In genomic region chr3:97910236-97910831, GRCh38 we compare ENCODE assay signal across 7 cellular contexts.
DNase-seq lines count a peak whose midpoint lies in the region; TF ChIP-seq lines count a peak whose summit lies in the region.
"Not testable (repeated sequence)": the region's sequence is repeated elsewhere in the genome, so short reads cannot be mapped to it uniquely, and the experiment has no call there.

No MANE protein-coding gene starts in this region.

- H4K91ac ChIP-seq in neuronal stem cell (ENCODE audit: low read depth, low read length, poor library complexity), result not testable (repeated sequence)

- not testable (repeated sequence) for H3K27me3 Mint-ChIP-seq in IgD-negative memory B cell; activated naive CD8-positive, alpha-beta T cell treated with anti-CD3 and anti-CD28 coated beads for 36 hours

- H3K4me1 ChIP-seq in DOHH2 (ENCODE audit: control insufficient read depth, low read length); neuronal stem cell (ENCODE audit: control insufficient read depth in 2 of 2, insufficient read depth in 1 of 2, low read depth in 1 of 2, low read length in 2 of 2): not testable (repeated sequence)
- peaks cover 12% of the 10 kb centered on the region for H3K4me1 ChIP-seq in left ventricle myocardium inferior

- not testable (repeated sequence) for TF ChIP-seq CTCF in DOHH2 (IDR thresholded peaks at IDR 0.05; ENCODE audit: low read depth, low read length, poor library complexity, severe bottlenecking); left ventricle myocardium inferior (IDR thresholded peaks at IDR 0.05; ENCODE audit: borderline replicate concordance)

- H2AK5ac ChIP-seq in neuronal stem cell (ENCODE audit: low read depth, low read length), result not testable (repeated sequence)

- not testable (repeated sequence) for H3K27me3 ChIP-seq in DOHH2 (ENCODE audit: control insufficient read depth, low read length); left ventricle myocardium inferior (ENCODE audit: low read depth); neuronal stem cell (ENCODE audit: control insufficient read depth in 3 of 3, insufficient read depth in 3 of 3, low read depth in 1 of 3, low read length in 3 of 3)

- H3K36me3 Mint-ChIP-seq in IgD-negative memory B cell, result not testable (repeated sequence)
- peaks cover 11% of the 10 kb centered on the region for H3K36me3 Mint-ChIP-seq in activated naive CD8-positive, alpha-beta T cell treated with anti-CD3 and anti-CD28 coated beads for 36 hours

- not testable (repeated sequence) for H3F3A ChIP-seq in DOHH2 (ENCODE audit: control insufficient read depth, insufficient read depth)

- H3K4me3 Mint-ChIP-seq in IgD-negative memory B cell, result peak overlapping the region; percentile 75 to 91 (median 86)
- peak overlapping the region; percentile 45 for H3K4me3 Mint-ChIP-seq in activated naive CD8-positive, alpha-beta T cell treated with anti-CD3 and anti-CD28 coated beads for 36 hours

- not testable (repeated sequence) for H2BK15ac ChIP-seq in neuronal stem cell (ENCODE audit: low read length)

- H3K36me3 ChIP-seq in DOHH2 (ENCODE audit: control insufficient read depth, low read length); neuronal stem cell (replicated peaks in 1 of 2; ENCODE audit: control insufficient read depth in 2 of 2, insufficient read depth in 2 of 2, low read length in 2 of 2): not testable (repeated sequence)
- H3K36me3 ChIP-seq in left ventricle myocardium inferior, result peaks cover 35% of the 10 kb centered on the region

- peak; percentile 31 for DNase-seq in T-helper 9 cell
- DNase-seq in activated T-cell treated with anti-CD3 and anti-CD28 coated beads for 1 hour (ENCODE audit: low read depth), result peak; percentile 7
- peak; percentile 3 for DNase-seq in activated naive CD8-positive, alpha-beta T cell treated with anti-CD3 and anti-CD28 coated beads for 36 hours
- DNase-seq in left ventricle myocardium inferior; neuronal stem cell (ENCODE audit: low spot score): not testable (repeated sequence)

- not testable (repeated sequence) for H3K79me2 ChIP-seq in DOHH2 (ENCODE audit: control insufficient read depth, low read length)

- not testable (repeated sequence) for H2BK5ac ChIP-seq in neuronal stem cell (ENCODE audit: low read length)

- H3K4me1 Mint-ChIP-seq in IgD-negative memory B cell, result peaks cover 8 to 11% (median 11%) of the 10 kb centered on the region in 3 donors
- peaks cover 14% of the 10 kb centered on the region for H3K4me1 Mint-ChIP-seq in activated naive CD8-positive, alpha-beta T cell treated with anti-CD3 and anti-CD28 coated beads for 36 hours

- peak overlapping the region; percentile 64 for H2AFZ ChIP-seq in neuronal stem cell (ENCODE audit: low read length)

- H4K20me1 ChIP-seq in DOHH2 (ENCODE audit: control insufficient read depth, insufficient read depth, low read depth, low read length), result not testable (repeated sequence)

- H3K9ac ChIP-seq in neuronal stem cell (ENCODE audit: low read depth, low read length, poor library complexity), result not testable (repeated sequence)

- not testable (repeated sequence) for H3K9me3 Mint-ChIP-seq in IgD-negative memory B cell; activated naive CD8-positive, alpha-beta T cell treated with anti-CD3 and anti-CD28 coated beads for 36 hours

- not testable (repeated sequence) for H3K9me3 ChIP-seq in DOHH2 (ENCODE audit: control insufficient read depth, insufficient read depth, low read length); left ventricle myocardium inferior (replicated peaks); neuronal stem cell (replicated peaks in 1 of 2; ENCODE audit: control insufficient read depth in 2 of 2, insufficient read depth in 1 of 2, low read depth in 1 of 2, low read length in 2 of 2)

- H4K8ac ChIP-seq in neuronal stem cell (ENCODE audit: low read depth, low read length), result not testable (repeated sequence)

- H3K18ac ChIP-seq in neuronal stem cell (ENCODE audit: low read length), result not testable (repeated sequence)

- not testable (repeated sequence) for H3K4ac ChIP-seq in neuronal stem cell (ENCODE audit: low read length)

- H3K14ac ChIP-seq in neuronal stem cell (ENCODE audit: low read length), result not testable (repeated sequence)

- not testable (repeated sequence) for H2BK12ac ChIP-seq in neuronal stem cell (ENCODE audit: low read length)

- peak overlapping the region; percentile 49 for H3K4me2 ChIP-seq in DOHH2 (ENCODE audit: low read length)
- not testable (repeated sequence) for H3K4me2 ChIP-seq in neuronal stem cell (ENCODE audit: insufficient read depth, low read length, poor library complexity, severe bottlenecking)

- peak overlapping the region; percentile 38; the same call in 1 of the 2 replicates for H3K27ac ChIP-seq in DOHH2 (ENCODE audit: low read depth, low read length)
- peak overlapping the region; percentile 59 for H3K27ac ChIP-seq in left ventricle myocardium inferior (replicated peaks)
- H3K27ac ChIP-seq in neuronal stem cell (replicated peaks; ENCODE audit: low read length), result not testable (repeated sequence)

- not testable (repeated sequence) for H3K23ac ChIP-seq in neuronal stem cell (ENCODE audit: low read depth, low read length, poor library complexity)

- H3K9me2 ChIP-seq in DOHH2 (replicated peaks; ENCODE audit: control insufficient read depth, low read length), result not testable (repeated sequence)

- H3K79me1 ChIP-seq in neuronal stem cell (ENCODE audit: low read depth, low read length), result not testable (repeated sequence)

- H3K4me3 ChIP-seq in DOHH2 (ENCODE audit: low read length), result peak overlapping the region; percentile 42
- peak overlapping the region; percentile 42 for H3K4me3 ChIP-seq in left ventricle myocardium inferior
- H3K4me3 ChIP-seq in neuronal stem cell (ENCODE audit: low read length in 2 of 2), result not testable (repeated sequence)

- intact Hi-C loops in left ventricle myocardium inferior (cut with micrococcal nuclease), result not testable (repeated sequence)

- not testable (repeated sequence) for H2BK120ac ChIP-seq in neuronal stem cell (ENCODE audit: low read depth, low read length)

- WGBS in neuronal stem cell (ENCODE audit: extremely low coverage in 2 of 2, insufficient read length in 2 of 2, insufficient replicate concordance in 1 of 2), 2 donors, result no CpG with 5 or more reads among the region's 24 CpGs

- peak overlapping the region in 2 of 3 donors; percentile 87 to 94 for H3K27ac Mint-ChIP-seq in IgD-negative memory B cell
- peak overlapping the region; percentile 62 for H3K27ac Mint-ChIP-seq in activated naive CD8-positive, alpha-beta T cell treated with anti-CD3 and anti-CD28 coated beads for 36 hours
